In the genomic region with DNA sequence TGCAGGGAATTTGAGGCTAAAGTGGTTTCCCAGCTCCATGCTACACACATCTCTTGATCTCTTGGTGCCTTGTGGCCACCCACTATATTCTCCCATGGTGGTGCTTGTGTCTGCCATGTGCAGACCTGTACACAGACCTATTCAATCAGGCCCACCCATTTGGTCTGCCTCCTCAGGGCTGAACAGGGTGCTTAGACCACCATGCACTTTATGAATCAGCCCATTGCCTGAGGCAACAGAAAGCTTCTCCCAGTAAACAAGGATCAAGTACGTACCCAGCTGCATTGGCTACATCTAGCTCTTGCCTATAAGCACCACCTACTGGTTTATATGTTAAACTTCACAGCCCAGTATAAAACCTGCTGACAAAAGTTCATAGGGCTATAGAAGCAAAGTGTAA, we compare ENCODE assay signal across 8 cellular contexts.
DNase-seq lines count a peak whose midpoint lies in the region; ATAC-seq and TF ChIP-seq lines count a peak whose summit lies in the region.

No MANE protein-coding gene starts in this region.

- in situ Hi-C loops in astrocyte of the cerebellum (cut with HindIII; ENCODE audit: low sequenced_read_pairs) = no loop called here

- H3K4me3 ChIP-seq in NB4 (ENCODE audit: low read depth, low read length) (no peak overlapping the region), astrocyte of the cerebellum (ENCODE audit: low read depth, low read length) (no peak overlapping the region)

- DNase-seq in DMS53 treated with DMSO at 0.1 percent for 48 hours (lab: John Stamatoyannopoulos, UW; ENCODE audit: unreplicated experiment) (peak; percentile 58), NB4 (ENCODE audit: low read depth) (peak; percentile 35), astrocyte of the cerebellum (ENCODE audit: low read depth) (peak; percentile 63), medulla oblongata (ENCODE audit: extremely low spot score) (peak; percentile 35)
- DNase-seq in activated effector memory CD4-positive, alpha-beta T cell treated with Interleukin-2 at 50 U/mL for 16 hours = no peak
- DNase-seq in activated naive CD4-positive, alpha-beta T cell treated with anti-CD3 and anti-CD28 coated beads, Interleukin-2, amount 50 U/mL, for 16 hours = no peak

- TF ChIP-seq CTCF in NB4 (IDR thresholded peaks at IDR 0.05; ENCODE audit: low read depth, low read length) (no peak), astrocyte of the cerebellum (IDR thresholded peaks at IDR 0.05; ENCODE audit: low read depth, low read length, missing control alignments) (peak; percentile 59)

- no peak for TF ChIP-seq POLR2A in NB4 (IDR thresholded peaks at IDR 0.05; ENCODE audit: extremely low read depth, insufficient read length)

- ATAC-seq in GM21390 (IDR thresholded peaks at IDR 0.05; ENCODE audit: unreplicated experiment) (no peak), GM21528 (IDR thresholded peaks at IDR 0.05; ENCODE audit: low FRiP score, unreplicated experiment) (no peak)

Comparison
In these comparisons a context has a peak if more than half of its experiments do, and no peak if none do; other contexts are left out.
1. DNase-seq: peak in DMS53 treated with DMSO at 0.1 percent for 48 hours (single experiment), NB4 (single experiment), astrocyte of the cerebellum (single experiment) and medulla oblongata (single experiment); none in activated effector memory CD4-positive, alpha-beta T cell treated with Interleukin-2 at 50 U/mL for 16 hours (single experiment) and activated naive CD4-positive, alpha-beta T cell treated with anti-CD3 and anti-CD28 coated beads, Interleukin-2, amount 50 U/mL, for 16 hours (single experiment).